In genomic region chr15:84600687-84601554, GRCh38 we compare ENCODE assay signal across 8 cellular contexts. TPM values are rescaled to one million over a fixed set of nuclear protein-coding genes. Genes with fewer than 3 reads are reported as not detected.
A peak's percentile ranks its signal among the peaks of the same experiment; 100 is the strongest.
DNase-seq lines count a peak whose midpoint lies in the region; ATAC-seq and TF ChIP-seq lines count a peak whose summit lies in the region.

Gene ZSCAN2, plus strand, starts transcription at chr15:84601009. Its CDS starts 2,919 bp downstream, at chr15:84603928.

- TF ChIP-seq POLR2A in GM15510 (IDR thresholded peaks at IDR 0.05; ENCODE audit: borderline replicate concordance, extremely low read depth, insufficient read length): peak; percentile 36
- peak; percentile 36 for TF ChIP-seq POLR2A in prostate gland (IDR thresholded peaks at IDR 0.05)

- DNase-seq in NCI-H1694 (lab: John Stamatoyannopoulos, UW): peak; percentile 79
- DNase-seq in left ventricle myocardium superior: peak; percentile 97
- peak; percentile 96 for DNase-seq in prostate gland (ENCODE audit: low spot score)
- peak; percentile 96 for DNase-seq in ureter (ENCODE audit: low spot score)

- ATAC-seq in HG02885 (IDR thresholded peaks at IDR 0.05; ENCODE audit: poor library complexity, unreplicated experiment): peak; percentile 90
- peak; percentile 98 for ATAC-seq in left ventricle myocardium superior

- H3K27ac ChIP-seq in angular gyrus (ENCODE audit: low read depth, low read length): peak within 1 kb of the TSS; percentile 41
- H3K27ac ChIP-seq in prostate gland: peak within 1 kb of the TSS; percentile 61 to 63

- no peaks in the 10 kb centered on the region for H3K27me3 ChIP-seq in prostate gland (replicated peaks; ENCODE audit: insufficient read depth)

- peak within 1 kb of the TSS; percentile 88 for H3K4me3 Mint-ChIP-seq in T-helper 1 cell treated with Interleukin-12 subunit alpha and Interleukin-12 subunit beta and Interleukin-4 antibody, amounts not matched to agents 30 μg/mL and 1 μg/mL, for 36 hours

- H3K27ac Mint-ChIP-seq in T-helper 1 cell treated with Interleukin-12 subunit alpha and Interleukin-12 subunit beta and Interleukin-4 antibody, amounts not matched to agents 30 μg/mL and 1 μg/mL, for 36 hours: peak within 1 kb of the TSS; percentile 68

- peaks cover 52% of the 10 kb centered on the region for H3K4me1 Mint-ChIP-seq in T-helper 1 cell treated with Interleukin-12 subunit alpha and Interleukin-12 subunit beta and Interleukin-4 antibody, amounts not matched to agents 30 μg/mL and 1 μg/mL, for 36 hours (ENCODE audit: low read depth)

- TF ChIP-seq CTCF in prostate gland (IDR thresholded peaks at IDR 0.05): no peak

- H3K9me3 Mint-ChIP-seq in T-helper 1 cell treated with Interleukin-12 subunit alpha and Interleukin-12 subunit beta and Interleukin-4 antibody, amounts not matched to agents 30 μg/mL and 1 μg/mL, for 36 hours: no peaks in the 10 kb centered on the region

- intact Hi-C loops in left ventricle myocardium superior (cut with micrococcal nuclease) (no loop called here), prostate gland (cut with DNase I) (no loop called here)

- peak within 1 kb of the TSS; percentile 77 to 82 for H3K4me3 ChIP-seq in prostate gland

- no peaks in the 10 kb centered on the region for H3K9me3 ChIP-seq in prostate gland

- no peaks in the 10 kb centered on the region for H3K36me3 ChIP-seq in prostate gland

- H3K36me3 Mint-ChIP-seq in T-helper 1 cell treated with Interleukin-12 subunit alpha and Interleukin-12 subunit beta and Interleukin-4 antibody, amounts not matched to agents 30 μg/mL and 1 μg/mL, for 36 hours (ENCODE audit: low read depth): peaks cover 13% of the 10 kb centered on the region

- H3K27me3 Mint-ChIP-seq in T-helper 1 cell treated with Interleukin-12 subunit alpha and Interleukin-12 subunit beta and Interleukin-4 antibody, amounts not matched to agents 30 μg/mL and 1 μg/mL, for 36 hours (ENCODE audit: low read depth): no peaks in the 10 kb centered on the region

- no peaks in the 10 kb centered on the region for H3K4me1 ChIP-seq in prostate gland (replicated peaks)

- WGBS in prostate gland: under 1% methylated on average over 66 of the region's 68 CpGs

RNA-seq across cellular contexts. Expression of gene ZSCAN2, which starts in this region (rescaled TPM):
- total RNA-seq in left ventricle myocardium superior (6.4 TPM), prostate gland (10 to 100 TPM; 13.9 to 23.2 TPM), ureter (9.0 TPM)

Comparison
In these comparisons a context has a peak if more than half of its experiments do, and no peak if none do; other contexts are left out.
1. Peak in every context shown above with its lines: DNase-seq, ATAC-seq, H3K4me3 ChIP-seq and H3K27ac ChIP-seq.